ENCODE assay signal across 28 cellular contexts in the genomic region with DNA sequence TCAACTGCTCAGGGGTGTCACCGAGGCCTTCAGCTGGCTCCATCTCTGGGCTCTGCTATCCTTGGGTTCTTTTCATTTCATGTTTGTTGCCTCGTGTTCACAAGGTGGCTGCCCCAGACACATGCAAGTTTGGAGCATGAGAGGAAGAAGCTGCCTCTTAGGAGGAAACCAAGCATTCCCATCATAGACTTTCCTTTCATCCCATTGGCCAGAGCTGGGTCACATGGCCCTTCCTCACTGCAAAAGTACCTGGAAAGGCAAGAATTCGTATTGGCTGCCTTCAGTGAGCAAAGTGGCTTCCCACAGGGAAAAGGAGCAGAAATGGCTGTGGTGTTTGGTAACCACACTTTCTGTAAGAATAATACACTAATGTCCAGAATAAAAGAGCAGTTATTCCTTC.
"Had no signal": no experiment of that assay in that cellular context is flagged by ENCODE, and none has a peak within 500 bp of the region (broad histone marks: within the 10 kb centered on the region; RNA-seq: fewer than 3 reads in every experiment).

No MANE protein-coding gene starts in this region.

- H3K36me3 ChIP-seq: left ventricle myocardium inferior, neural progenitor cell, neutrophil, ovary, stomach, thyroid gland, transverse colon, upper lobe of right lung had no signal

- H3K9me3 Mint-ChIP-seq: naive B cell; stimulated activated naive B cell treated with anti-CD40 and anti-IgM and Interleukin-4, amounts not matched to agents 10 μg/mL and 1 μg/mL and 100 μg/mL, for 72 hours had no signal

- H3K9me3 ChIP-seq: left ventricle myocardium inferior, neutrophil, ovary, stomach, testis, thyroid gland, transverse colon, upper lobe of right lung had no signal

- H3K9ac ChIP-seq: neural progenitor cell had no signal

- H3K27ac Mint-ChIP-seq: mesothelial cell of epicardium; nephron progenitor cell; neural progenitor cell; progenitor cell of endocrine pancreas; stimulated activated naive B cell treated with anti-CD40 and anti-IgM and Interleukin-4, amounts not matched to agents 10 μg/mL and 1 μg/mL and 100 μg/mL, for 72 hours had no signal

- ATAC-seq: natural killer cell; sciatic nerve; stimulated activated naive B cell treated with anti-CD40 and anti-IgM and Interleukin-4, amounts not matched to agents 10 μg/mL and 1 μg/mL and 100 μg/mL, for 72 hours; stimulated activated naive CD8-positive, alpha-beta T cell treated with anti-CD3 and anti-CD28 coated beads, Interleukin-15, Interleukin-2, amounts not matched to agents 100 U/mL and 50 U/mL, for 24 hours; upper lobe of right lung had no signal

- H3K27ac ChIP-seq: left ventricle myocardium inferior, neural progenitor cell, neutrophil, ovary, skin epidermis, stomach, testis, thyroid gland, transverse colon, upper lobe of right lung had no signal

- H3K27me3 ChIP-seq: neural progenitor cell, neutrophil, ovary, stomach, testis, thyroid gland, transverse colon, upper lobe of right lung had no signal

- H3K4me2 ChIP-seq: neural progenitor cell had no signal

- H3K4me1 ChIP-seq: neural progenitor cell, stomach, testis, thyroid gland, transverse colon, upper lobe of right lung had no signal

- H3K4me3 ChIP-seq: left ventricle myocardium inferior, lung, neural progenitor cell, ovary, skin epidermis, stomach, testis, thyroid gland, transverse colon, upper lobe of right lung had no signal

- DNase-seq: islet precursor cell; left ventricle myocardium inferior; mesendoderm; naive B cell; natural killer cell; nephron progenitor cell; occipital lobe; ovary; right cardiac atrium; stimulated activated CD4-positive, alpha-beta T cell treated with anti-CD3 and anti-CD28 coated beads, Interleukin-12 subunit alpha, Interleukin-12 subunit beta, amount 100 ng/mL, for 4 hours; stimulated activated CD4-positive, alpha-beta T cell treated with anti-CD3 and anti-CD28 coated beads, Interleukin-15, amount 100 ng/mL, for 24 hours; stimulated activated CD4-positive, alpha-beta T cell treated with anti-CD3 and anti-CD28 coated beads, Interleukin-2, amount 100 ng/mL, for 24 hours; stimulated activated CD4-positive, alpha-beta T cell treated with anti-CD3 and anti-CD28 coated beads, Interleukin-4, amount 100 ng/mL, for 1 hour; stimulated activated naive B cell treated with anti-CD40 and anti-IgM and Interleukin-4, amounts not matched to agents 10 μg/mL and 1 μg/mL and 100 μg/mL, for 72 hours; stimulated activated naive CD8-positive, alpha-beta T cell treated with anti-CD3 and anti-CD28 coated beads, Interleukin-15, Interleukin-2, amounts not matched to agents 100 U/mL and 50 U/mL, for 24 hours; stomach; testis; thyroid gland; transverse colon; upper lobe of right lung had no signal

- H3K4me1 Mint-ChIP-seq: mesothelial cell of epicardium; naive B cell; natural killer cell; stimulated activated naive B cell treated with anti-CD40 and anti-IgM and Interleukin-4, amounts not matched to agents 10 μg/mL and 1 μg/mL and 100 μg/mL, for 72 hours had no signal

- H3K36me3 Mint-ChIP-seq: mesothelial cell of epicardium; naive B cell; natural killer cell; neural progenitor cell; stimulated activated naive B cell treated with anti-CD40 and anti-IgM and Interleukin-4, amounts not matched to agents 10 μg/mL and 1 μg/mL and 100 μg/mL, for 72 hours had no signal

- FAIRE-seq: urothelium cell line had no signal

- H3K4me3 Mint-ChIP-seq: mesothelial cell of epicardium; naive B cell; nephron progenitor cell; neural progenitor cell; stimulated activated naive B cell treated with anti-CD40 and anti-IgM and Interleukin-4, amounts not matched to agents 10 μg/mL and 1 μg/mL and 100 μg/mL, for 72 hours had no signal

- H2AFZ ChIP-seq: neural progenitor cell had no signal
